ENCODE assay signal across 11 cellular contexts in the genomic region with DNA sequence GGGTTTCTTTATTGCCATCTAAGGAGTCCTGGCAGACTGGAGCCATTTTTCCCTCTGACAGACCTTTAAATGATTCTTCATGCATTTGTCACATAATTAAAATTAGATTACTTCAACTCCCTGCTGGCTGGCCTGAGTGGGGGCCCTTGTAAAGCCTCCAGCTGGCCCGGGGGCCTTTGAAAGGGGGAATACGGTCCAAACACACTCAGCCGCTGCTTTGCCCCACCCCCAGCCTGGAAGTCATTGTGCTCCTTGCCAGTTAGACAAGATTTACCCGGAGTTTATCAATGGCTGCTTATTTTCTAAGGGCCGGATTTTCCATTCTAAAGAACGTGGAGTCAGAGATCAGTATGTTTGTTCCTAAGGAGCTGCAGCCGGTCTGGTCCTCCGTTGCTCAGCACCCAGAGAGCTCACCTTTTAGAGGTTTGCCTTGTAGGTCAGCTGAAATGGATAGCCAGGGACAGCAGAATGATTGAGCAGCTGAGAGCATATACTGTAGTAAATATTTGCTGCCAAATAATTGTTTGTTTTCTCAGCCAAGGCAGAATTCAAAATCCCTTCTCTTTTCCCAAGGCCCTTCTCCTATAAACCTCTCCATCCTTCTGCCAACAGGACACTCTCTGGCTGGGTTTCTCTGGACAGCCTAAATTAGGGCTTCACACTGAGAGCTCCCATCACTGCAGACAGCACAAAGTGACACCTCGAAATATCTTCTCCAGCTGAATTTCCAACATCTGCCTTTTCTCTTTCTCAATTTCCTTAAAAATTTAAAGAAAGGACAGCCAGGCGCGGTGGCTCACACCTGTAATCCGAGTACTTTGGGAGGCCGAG.
DNase-seq lines count a peak whose midpoint lies in the region; ATAC-seq and TF ChIP-seq lines count a peak whose summit lies in the region.
"Had no signal": no experiment of that assay in that cellular context is flagged by ENCODE, and none has a peak within 500 bp of the region (broad histone marks: within the 10 kb centered on the region; RNA-seq: fewer than 3 reads in every experiment).

No MANE protein-coding gene starts in this region.

- TF ChIP-seq CTCF in thoracic aorta (IDR thresholded peaks at IDR 0.05): no peak

- ATAC-seq in thoracic aorta (ENCODE audit: insufficient number of reproducible peaks, low FRiP score, low read depth): no peak
- no peak for ATAC-seq in GM19324 (IDR thresholded peaks at IDR 0.05; ENCODE audit: low FRiP score, unreplicated experiment)

- H3K4me3 ChIP-seq in ectodermal cell (ENCODE audit: insufficient read depth, low read depth, low read length): no peak overlapping the region
- H3K4me3 ChIP-seq in mesodermal cell (ENCODE audit: extremely low read depth, insufficient read depth, low read length, poor library complexity, severe bottlenecking): no peak overlapping the region
- peak overlapping the region; percentile 51 for H3K4me3 ChIP-seq in thoracic aorta
- H3K4me3 ChIP-seq: PC-9 had no signal

- 34 to 39% methylated on average over 13 of the region's 13 CpGs for WGBS in ectodermal cell, 2 experiments
- WGBS in mesodermal cell (ENCODE audit: insufficient coverage in 2 of 2), 2 experiments: 57 to 78% methylated on average over 10 to 11 of the region's 13 CpGs

- DNase-seq in NCI-H524 (lab: John Stamatoyannopoulos, UW) (peak; percentile 70 to 85), thoracic aorta (ENCODE audit: low spot score) (no peak), activated gamma-delta T cell (lab: John Stamatoyannopoulos, UW) (no peak), SW 1271 (lab: John Stamatoyannopoulos, UW) (no peak)
- no peak for DNase-seq in NK-92 treated with Interleukin-12 subunit alpha and Interleukin-12 subunit beta, amount 100 ng/mL, for 24 hours (lab: John Stamatoyannopoulos, UW)
- DNase-seq: Calu3, NCI-H187, PC-9 had no signal

- H3K9me3 ChIP-seq in ectodermal cell (ENCODE audit: control insufficient read depth, low read length) (peaks cover 3% of the 10 kb centered on the region), mesodermal cell (ENCODE audit: control insufficient read depth, low read length) (no peaks in the 10 kb centered on the region), thoracic aorta (no peaks in the 10 kb centered on the region)

- H3K27ac ChIP-seq in ectodermal cell (ENCODE audit: insufficient read depth, low read depth, low read length, poor library complexity, severe bottlenecking): peak overlapping the region; percentile 55
- peak overlapping the region; percentile 23 for H3K27ac ChIP-seq in mesodermal cell (ENCODE audit: low read depth, low read length, severe bottlenecking)
- H3K27ac ChIP-seq in thoracic aorta: peak overlapping the region; percentile 13 to 55
- H3K27ac ChIP-seq: PC-9 had no signal

- peaks cover 15% of the 10 kb centered on the region for H3K4me1 ChIP-seq in ectodermal cell (ENCODE audit: control insufficient read depth, insufficient read depth, low read length)
- H3K4me1 ChIP-seq in mesodermal cell (ENCODE audit: control insufficient read depth, insufficient read depth, low read length, poor library complexity, severe bottlenecking): no peaks in the 10 kb centered on the region
- peaks cover 0 to 24% of the 10 kb centered on the region in 2 donors for H3K4me1 ChIP-seq in thoracic aorta (ENCODE audit: control insufficient read depth in 1 of 2, low read depth in 2 of 2)

- H3K27me3 ChIP-seq in ectodermal cell (ENCODE audit: control insufficient read depth, insufficient read depth, low read length, poor library complexity, severe bottlenecking): no peaks in the 10 kb centered on the region
- H3K27me3 ChIP-seq in thoracic aorta (replicated peaks; ENCODE audit: insufficient read depth): no peaks in the 10 kb centered on the region

- no peaks in the 10 kb centered on the region for H3K36me3 ChIP-seq in ectodermal cell (ENCODE audit: control insufficient read depth, insufficient read depth, low read length)
- H3K36me3 ChIP-seq in mesodermal cell (ENCODE audit: control insufficient read depth, insufficient read depth, low read length): no peaks in the 10 kb centered on the region
- no peaks in the 10 kb centered on the region for H3K36me3 ChIP-seq in thoracic aorta

Comparison
In these comparisons a context has a peak if more than half of its experiments do, and no peak if none do; other contexts are left out.
1. DNase-seq: peak in NCI-H524 (2 of 2); none in thoracic aorta (single experiment), NK-92 treated with Interleukin-12 subunit alpha and Interleukin-12 subunit beta, amount 100 ng/mL, for 24 hours (single experiment), activated gamma-delta T cell (single experiment) and SW 1271 (0 of 2).
2. Peak in every context shown above with its lines, with median percentiles within 50 percentile points of each other: H3K27ac ChIP-seq.